In genomic region chr16:77289331-77289809, GRCh38 we compare ENCODE assay signal across 16 cellular contexts.
A peak's percentile ranks its signal among the peaks of the same experiment; 100 is the strongest.
DNase-seq lines count a peak whose midpoint lies in the region; ATAC-seq and TF ChIP-seq lines count a peak whose summit lies in the region.
"Had no signal": no experiment of that assay in that cellular context is flagged by ENCODE, and none has a peak within 500 bp of the region (broad histone marks: within the 10 kb centered on the region; RNA-seq: fewer than 3 reads in every experiment).

No MANE protein-coding gene starts in this region.

- TF ChIP-seq POLR2A in transverse colon (IDR thresholded peaks at IDR 0.05) = no peak

- peak overlapping the region; percentile 64 for H3K27ac ChIP-seq in epithelial cell of prostate
- H3K27ac ChIP-seq in transverse colon = no peak overlapping the region
- H3K27ac ChIP-seq: esophagus muscularis mucosa, left lung, pancreas, suprapubic skin had no signal

- no peaks in the 10 kb centered on the region for H3K4me1 ChIP-seq in transverse colon
- H3K4me1 ChIP-seq: esophagus muscularis mucosa, left lung, pancreas, suprapubic skin had no signal

- H3K9me3 ChIP-seq in transverse colon = no peaks in the 10 kb centered on the region
- H3K9me3 ChIP-seq: esophagus muscularis mucosa, left lung, pancreas, suprapubic skin had no signal

- WGBS in transverse colon (ENCODE audit: low coverage in 1 of 2), 2 donors = 78% methylated on average over 2 of the region's 2 CpGs; no CpG with 5 or more reads in 1 of the 2 donors

- DNase-seq in EH (ENCODE audit: low read depth) = peak; percentile 86
- peak; percentile 93 for DNase-seq in NCI-H82 (lab: John Stamatoyannopoulos, UW)
- DNase-seq in epithelial cell of prostate (ENCODE audit: low read depth, low spot score) = no peak
- peak; percentile 75 for DNase-seq in non-pigmented ciliary epithelial cell (ENCODE audit: low read depth)
- no peak for DNase-seq in medulla oblongata (ENCODE audit: extremely low spot score)
- DNase-seq in foreskin melanocyte = no peak
- DNase-seq in transverse colon = no peak
- DNase-seq: activated CD8-positive, alpha-beta memory T cell treated with anti-CD3 and anti-CD28 coated beads, Interleukin-2, amount 50 U/mL, for 4 hours; anterior cingulate cortex; CD4-positive, alpha-beta T cell; left lung; NCI-H1048; pancreas had no signal

- H3K36me3 ChIP-seq in transverse colon = no peaks in the 10 kb centered on the region
- H3K36me3 ChIP-seq: esophagus muscularis mucosa, left lung, pancreas, suprapubic skin had no signal

- in situ Hi-C loops in transverse colon (cut with MboI; ENCODE audit: low pct_ligation_motif_present in 1 of 4, low pct_unique_long_range_greater_than_20kb in 1 of 4, low sequenced_read_pairs in 3 of 4) = no loop called here

- no peaks in the 10 kb centered on the region for H3K27me3 ChIP-seq in transverse colon
- H3K27me3 ChIP-seq: esophagus muscularis mucosa, left lung, suprapubic skin had no signal

- intact Hi-C loops in transverse colon (cut with DNase I; ENCODE audit: low total_unique reads) = no loop called here

- no peak overlapping the region for H3K4me3 ChIP-seq in transverse colon
- H3K4me3 ChIP-seq: esophagus muscularis mucosa, left lung, pancreas, suprapubic skin had no signal

- TF ChIP-seq CTCF in transverse colon (IDR thresholded peaks at IDR 0.05) = no peak

- no peak for ATAC-seq in GM18517 (IDR thresholded peaks at IDR 0.05; ENCODE audit: unreplicated experiment)
- ATAC-seq: left lung, pancreas had no signal

- TF ChIP-seq EP300 in transverse colon (IDR thresholded peaks at IDR 0.05; ENCODE audit: low read depth) = no peak

Comparison
In these comparisons a context has a peak if more than half of its experiments do, and no peak if none do; other contexts are left out.
1. DNase-seq: peak in EH (single experiment), NCI-H82 (single experiment) and non-pigmented ciliary epithelial cell (single experiment); none in epithelial cell of prostate (single experiment), medulla oblongata (single experiment), foreskin melanocyte (single experiment) and transverse colon (single experiment).